ENCODE assay signal across 8 cellular contexts in the genomic region with DNA sequence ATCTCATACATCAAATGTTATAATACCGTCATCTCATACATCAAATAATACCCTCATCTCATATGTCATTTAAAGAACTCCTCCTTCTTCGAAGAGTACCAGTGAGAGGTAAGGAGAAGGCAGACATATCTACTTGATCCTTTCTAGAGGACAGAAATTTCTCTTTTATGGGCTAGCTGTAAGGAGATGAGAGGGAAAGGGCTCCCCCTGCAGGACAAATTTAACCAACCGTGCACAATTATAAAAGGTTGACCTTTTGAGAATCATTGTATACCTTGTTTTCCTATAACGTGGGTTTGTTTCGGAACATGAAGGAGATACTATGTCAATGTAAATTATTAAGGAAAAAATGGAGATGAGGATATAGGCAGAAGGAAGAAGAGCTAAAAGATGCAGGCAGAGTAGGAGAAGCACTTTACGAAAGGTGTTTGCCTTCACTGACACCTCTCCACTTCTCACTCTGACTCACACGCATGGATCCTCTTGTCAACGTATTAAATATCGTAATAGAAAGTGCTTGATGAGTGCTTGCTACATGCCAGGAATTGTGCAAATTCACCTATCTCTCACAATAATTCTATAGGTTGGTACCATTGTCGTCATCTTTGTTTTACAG.
DNase-seq lines count a peak whose midpoint lies in the region; ATAC-seq and TF ChIP-seq lines count a peak whose summit lies in the region.

No MANE protein-coding gene starts in this region.

- H3K27ac Mint-ChIP-seq in glutamatergic neuron (ENCODE audit: unreplicated experiment): no peak overlapping the region

- H3K27me3 ChIP-seq in DND-41 (ENCODE audit: insufficient read depth, low read length, poor library complexity) (no peaks in the 10 kb centered on the region), HL-60 (ENCODE audit: insufficient read depth, poor library complexity, severe bottlenecking) (no peaks in the 10 kb centered on the region), SJCRH30 (no peaks in the 10 kb centered on the region)

- H3K27ac ChIP-seq in DND-41 (ENCODE audit: low read length): no peak overlapping the region
- H3K27ac ChIP-seq in HL-60 (replicated peaks): no peak overlapping the region
- H3K27ac ChIP-seq in SJCRH30: no peak overlapping the region

- H3K4me1 Mint-ChIP-seq in glutamatergic neuron (ENCODE audit: low read depth, unreplicated experiment): no peaks in the 10 kb centered on the region

- H3K36me3 ChIP-seq in DND-41 (ENCODE audit: insufficient read depth, low read length): no peaks in the 10 kb centered on the region
- no peaks in the 10 kb centered on the region for H3K36me3 ChIP-seq in SJCRH30

- no peak overlapping the region for H2AFZ ChIP-seq in DND-41 (ENCODE audit: low read depth, low read length)

- DNase-seq in DND-41: peak; percentile 40
- DNase-seq in HL-60 (ENCODE audit: low read depth in 1 of 2, low spot score in 1 of 2): peak; percentile 6 to 16
- peak; percentile 14 to 57 for DNase-seq in SJCRH30
- DNase-seq in glutamatergic neuron: peak; percentile 54
- peak; percentile 6 for DNase-seq in stimulated activated CD4-positive, alpha-beta T cell treated with anti-CD3 and anti-CD28 coated beads, Interleukin-4, amount 100 ng/mL, for 24 hours
- DNase-seq in NCI-H774 (lab: John Stamatoyannopoulos, UW): no peak

- H3K9me3 Mint-ChIP-seq in glutamatergic neuron (ENCODE audit: unreplicated experiment): peaks cover 2% of the 10 kb centered on the region

- no peak overlapping the region for H3K9ac ChIP-seq in DND-41 (ENCODE audit: low read depth, low read length)

- H3K27me3 Mint-ChIP-seq in glutamatergic neuron (ENCODE audit: unreplicated experiment): peaks cover 2% of the 10 kb centered on the region

- no peak overlapping the region for H3K4me2 ChIP-seq in DND-41 (ENCODE audit: insufficient read depth, low read length)

- ATAC-seq in DND-41 (ENCODE audit: insufficient read depth, low read depth) (no peak), GM18858 (IDR thresholded peaks at IDR 0.05; ENCODE audit: unreplicated experiment) (no peak), GM18907 (IDR thresholded peaks at IDR 0.05; ENCODE audit: unreplicated experiment) (no peak)

- no peaks in the 10 kb centered on the region for H3K36me3 Mint-ChIP-seq in glutamatergic neuron (ENCODE audit: unreplicated experiment)

- H3K4me3 Mint-ChIP-seq in glutamatergic neuron (ENCODE audit: unreplicated experiment): no peak overlapping the region

- H3K4me3 ChIP-seq in DND-41 (ENCODE audit: low read depth in 1 of 2, low read length in 2 of 2) (no peak overlapping the region), HL-60 (replicated peaks; ENCODE audit: insufficient read depth, low read length) (no peak overlapping the region), SJCRH30 (no peak overlapping the region)

- no peaks in the 10 kb centered on the region for H3K79me2 ChIP-seq in DND-41 (ENCODE audit: insufficient read depth, low read length)

- TF ChIP-seq CTCF in DND-41 (IDR thresholded peaks at IDR 0.05; ENCODE audit: borderline replicate concordance, extremely low read depth, low read length, poor library complexity, severe bottlenecking): peak; percentile 78
- peak; percentile 39 for TF ChIP-seq CTCF in HL-60 (IDR thresholded peaks at IDR 0.05; ENCODE audit: insufficient read depth, low read length)
- TF ChIP-seq CTCF in glutamatergic neuron (IDR thresholded peaks at IDR 0.05; ENCODE audit: partially characterized antibody, unreplicated experiment): peak; percentile 81

- H3K9me3 ChIP-seq in DND-41 (ENCODE audit: insufficient read depth, low read length, severe bottlenecking) (no peaks in the 10 kb centered on the region), SJCRH30 (replicated peaks) (no peaks in the 10 kb centered on the region)

- H3K4me1 ChIP-seq in DND-41 (ENCODE audit: insufficient read depth, low read length) (no peaks in the 10 kb centered on the region), SJCRH30 (no peaks in the 10 kb centered on the region)

- H4K20me1 ChIP-seq in DND-41 (ENCODE audit: insufficient read depth, low read length): no peaks in the 10 kb centered on the region; the same call in 1 of the 2 replicates
